ENCODE assay signal across 23 cellular contexts in genomic region chr10:11605807-11606408, GRCh38. TPM values are rescaled to one million over a fixed set of nuclear protein-coding genes. Genes with fewer than 3 reads are reported as not detected.
DNase-seq lines count a peak whose midpoint lies in the region; ATAC-seq, FAIRE-seq and TF ChIP-seq lines count a peak whose summit lies in the region.
"Had no signal": no experiment of that assay in that cellular context is flagged by ENCODE, and none has a peak within 500 bp of the region (broad histone marks: within the 10 kb centered on the region; RNA-seq: fewer than 3 reads in every experiment).

No MANE protein-coding gene starts in this region.

- H3K4me1 ChIP-seq in A673 (ENCODE audit: insufficient read depth, low read length, poor library complexity, severe bottlenecking), result peaks cover 54% of the 10 kb centered on the region
- H3K4me1 ChIP-seq in GM23338 (ENCODE audit: insufficient read depth), result peaks cover 61% of the 10 kb centered on the region
- peaks cover 0 to 49% (median 19%) of the 10 kb centered on the region in 4 donors for H3K4me1 ChIP-seq in right lobe of liver

- no peaks in the 10 kb centered on the region for H3K9me3 ChIP-seq in A673 (ENCODE audit: low read depth, low read length, poor library complexity, severe bottlenecking)
- no peaks in the 10 kb centered on the region for H3K9me3 ChIP-seq in right lobe of liver

- peaks cover 1% of the 10 kb centered on the region for H3K27me3 Mint-ChIP-seq in GM23338 (ENCODE audit: insufficient read depth, low read depth, poor library complexity)
- no peaks in the 10 kb centered on the region for H3K27me3 Mint-ChIP-seq in activated B cell treated with CpG ODN at 0.5 μM for 24 hours
- H3K27me3 Mint-ChIP-seq in activated CD8-positive, alpha-beta T cell treated with anti-CD3 and anti-CD28 coated beads, Interleukin-2, amount 10 ng/mL, durations not matched to agents 7 days and 5 days (ENCODE audit: low read depth), result peaks cover 19% of the 10 kb centered on the region
- H3K27me3 Mint-ChIP-seq: activated CD8-positive, alpha-beta T cell treated with anti-CD3 and anti-CD28 coated beads for 36 hours had no signal

- H3K9me3 Mint-ChIP-seq in GM23338 (no peaks in the 10 kb centered on the region; the same call in 2 of the 3 replicates), activated B cell treated with CpG ODN at 0.5 μM for 24 hours (no peaks in the 10 kb centered on the region)
- no peaks in the 10 kb centered on the region for H3K9me3 Mint-ChIP-seq in activated CD8-positive, alpha-beta T cell treated with anti-CD3 and anti-CD28 coated beads, Interleukin-2, amount 10 ng/mL, durations not matched to agents 7 days and 5 days (ENCODE audit: insufficient read depth)
- H3K9me3 Mint-ChIP-seq: activated CD8-positive, alpha-beta T cell treated with anti-CD3 and anti-CD28 coated beads for 36 hours; activated naive CD4-positive, alpha-beta T cell treated with anti-CD3 and anti-CD28 coated beads, Interleukin-2, amount 10 ng/mL, durations not matched to agents 7 days and 5 days; activated T-cell treated with anti-CD3 and anti-CD28 coated beads, Interleukin-2, amount 50 U/mL, for 24 hours; immature natural killer cell had no signal

- TF ChIP-seq POLR2A in right lobe of liver (IDR thresholded peaks at IDR 0.05), result no peak

- H4K20me1 ChIP-seq in GM23338 (replicated peaks; ENCODE audit: insufficient read depth), result peaks cover 42% of the 10 kb centered on the region

- BruUV-seq in A673 (replicated peaks; lab: Mats Ljungman, UMichigan), result no TSS peak

- H3K4me2 ChIP-seq in GM23338, result peak overlapping the region; percentile 28; the same call in 1 of the 2 replicates

- POLR2A ChIA-PET in A673 (lab: Charles Lee; ENCODE audit: low non-redundant PET), result no interaction called here
- POLR2A ChIA-PET in activated B cell treated with CpG ODN at 0.5 μM for 24 hours (lab: Charles Lee), result interaction anchor here (0.6 to 1.2 kb wide), 4 partner anchors 33 to 179 kb away, joined by 3 to 4 read pairs (median 4); no protein-coding TSS in a partner anchor
- POLR2A ChIA-PET in activated CD8-positive, alpha-beta T cell treated with anti-CD3 and anti-CD28 coated beads, Interleukin-2, amount 10 ng/mL, durations not matched to agents 7 days and 5 days (lab: Charles Lee), result no interaction called here

- no peak for ATAC-seq in GM23338
- ATAC-seq in activated B cell treated with CpG ODN at 0.5 μM for 24 hours (ENCODE audit: low read depth), result no peak
- ATAC-seq in right lobe of liver, result peak; percentile 54 to 76 (median 68)
- ATAC-seq in activated CD8-positive, alpha-beta T cell treated with anti-CD3 and anti-CD28 coated beads, Interleukin-2, amount 10 ng/mL, durations not matched to agents 7 days and 5 days, result no peak
- ATAC-seq: activated CD4-positive, CD25-positive, alpha-beta regulatory T cell treated with anti-CD3 and anti-CD28 coated beads, Interleukin-2, amount 50 U/mL, for 24 hours had no signal

- H3K27ac ChIP-seq in A673 (ENCODE audit: low read depth, low read length, poor library complexity, severe bottlenecking), result peak overlapping the region; percentile 20
- peak overlapping the region; percentile 21; the same call in 1 of the 2 replicates for H3K27ac ChIP-seq in GM23338 (ENCODE audit: low read depth)
- H3K27ac ChIP-seq in right lobe of liver, result peak overlapping the region; percentile 21 to 48 (median 30)
- H3K27ac ChIP-seq: C4-2B, left ventricle myocardium inferior, SK-N-MC had no signal

- CTCF ChIA-PET in A673 (lab: Charles Lee), result no interaction called here
- CTCF ChIA-PET in activated B cell treated with CpG ODN at 0.5 μM for 24 hours (lab: Charles Lee), result interaction anchor here (0.9 to 1.2 kb wide), 3 partner anchors 11 to 57 kb away, joined by 3 to 4 read pairs (median 3); no protein-coding TSS in a partner anchor
- CTCF ChIA-PET in activated CD8-positive, alpha-beta T cell treated with anti-CD3 and anti-CD28 coated beads, Interleukin-2, amount 10 ng/mL, durations not matched to agents 7 days and 5 days (lab: Charles Lee), result interaction anchor here (1.0 kb wide), 1 partner anchor 78 kb away, joined by 3 read pairs; no protein-coding TSS in a partner anchor

- no peak overlapping the region for H3K4me3 Mint-ChIP-seq in GM23338
- peak overlapping the region; percentile 29 for H3K4me3 Mint-ChIP-seq in activated B cell treated with CpG ODN at 0.5 μM for 24 hours
- H3K4me3 Mint-ChIP-seq in activated CD8-positive, alpha-beta T cell treated with anti-CD3 and anti-CD28 coated beads, Interleukin-2, amount 10 ng/mL, durations not matched to agents 7 days and 5 days, result no peak overlapping the region
- H3K4me3 Mint-ChIP-seq: activated T-cell treated with anti-CD3 and anti-CD28 coated beads, Interleukin-2, amount 50 U/mL, for 24 hours had no signal

- H3K27me3 ChIP-seq in A673 (replicated peaks; ENCODE audit: insufficient read depth, low read depth, low read length, poor library complexity) (no peaks in the 10 kb centered on the region), GM23338 (ENCODE audit: insufficient read depth) (no peaks in the 10 kb centered on the region), right lobe of liver (no peaks in the 10 kb centered on the region)

- H3K4me3 ChIP-seq in A673 (ENCODE audit: low read depth, low read length, poor library complexity, severe bottlenecking) (no peak overlapping the region), GM23338 (no peak overlapping the region), right lobe of liver (peak overlapping the region in 1 of 3 donors; percentile 19)
- H3K4me3 ChIP-seq: left ventricle myocardium inferior, SK-N-MC had no signal

- DNase-seq in A673 (ENCODE audit: low spot score) (no peak), GM23338 (ENCODE audit: low spot score) (no peak), activated B cell treated with CpG ODN at 0.5 μM for 24 hours (no peak), right lobe of liver (no peak), hepatic stellate cell (ENCODE audit: low spot score) (no peak), foreskin melanocyte (no peak), urothelium cell line (ENCODE audit: low spot score) (no peak)
- DNase-seq in activated CD8-positive, alpha-beta T cell treated with anti-CD3 and anti-CD28 coated beads, Interleukin-2, amount 10 ng/mL, durations not matched to agents 7 days and 5 days, result no peak
- DNase-seq: activated CD8-positive, alpha-beta T cell treated with anti-CD3 and anti-CD28 coated beads for 36 hours; activated naive CD4-positive, alpha-beta T cell treated with anti-CD3 and anti-CD28 coated beads, Interleukin-2, amount 10 ng/mL, durations not matched to agents 7 days and 5 days; activated T-cell treated with anti-CD3 and anti-CD28 coated beads, Interleukin-2, amount 50 U/mL, for 24 hours; GOT3; head of caudate nucleus; immature natural killer cell; left ventricle myocardium inferior; MV-4-11; NCI-H2029; small intestine; stimulated activated CD4-positive, alpha-beta T cell treated with anti-CD3 and anti-CD28 coated beads, Interleukin-2, amount 100 ng/mL, for 48 hours; T-helper 9 cell had no signal

- no peaks in the 10 kb centered on the region for H3F3A ChIP-seq in GM23338 (replicated peaks; ENCODE audit: low read depth)

- TF ChIP-seq CTCF in A673 (conservative IDR thresholded peaks at IDR 0.05; ENCODE audit: low read depth, low read length) (no peak), GM23338 (conservative IDR thresholded peaks at IDR 0.05; ENCODE audit: low read depth in 2 of 2) (no peak), activated B cell treated with CpG ODN at 0.5 μM for 24 hours (IDR thresholded peaks at IDR 0.05) (no peak), right lobe of liver (IDR thresholded peaks at IDR 0.05) (no peak)

- H3K36me3 Mint-ChIP-seq in GM23338 (ENCODE audit: low read depth), result no peaks in the 10 kb centered on the region; the same call in 2 of the 3 replicates
- H3K36me3 Mint-ChIP-seq in activated B cell treated with CpG ODN at 0.5 μM for 24 hours (ENCODE audit: low read depth), result peaks cover 14% of the 10 kb centered on the region
- H3K36me3 Mint-ChIP-seq in activated CD8-positive, alpha-beta T cell treated with anti-CD3 and anti-CD28 coated beads, Interleukin-2, amount 10 ng/mL, durations not matched to agents 7 days and 5 days (ENCODE audit: low read depth), result no peaks in the 10 kb centered on the region
- H3K36me3 Mint-ChIP-seq: immature natural killer cell had no signal

- H3K36me3 ChIP-seq in A673 (ENCODE audit: insufficient read depth, low read length, poor library complexity, severe bottlenecking) (no peaks in the 10 kb centered on the region), GM23338 (ENCODE audit: insufficient read depth) (no peaks in the 10 kb centered on the region), right lobe of liver (no peaks in the 10 kb centered on the region)
- H3K36me3 ChIP-seq: left ventricle myocardium inferior had no signal

- peaks cover 99% of the 10 kb centered on the region for H3K79me2 ChIP-seq in GM23338 (replicated peaks; ENCODE audit: insufficient read depth)

- H3K9me2 ChIP-seq in GM23338 (ENCODE audit: insufficient read depth), result no peaks in the 10 kb centered on the region

- peaks cover 60% of the 10 kb centered on the region for H3K4me1 Mint-ChIP-seq in GM23338
- peaks cover 83% of the 10 kb centered on the region for H3K4me1 Mint-ChIP-seq in activated B cell treated with CpG ODN at 0.5 μM for 24 hours
- peaks cover 47% of the 10 kb centered on the region for H3K4me1 Mint-ChIP-seq in activated CD8-positive, alpha-beta T cell treated with anti-CD3 and anti-CD28 coated beads, Interleukin-2, amount 10 ng/mL, durations not matched to agents 7 days and 5 days (ENCODE audit: low read depth)

- intact Hi-C loops in A673 (cut with micrococcal nuclease; ENCODE audit: unreplicated experiment) (loop anchor here (5.0 kb wide), 1 partner anchor 44 kb away; no protein-coding TSS in a partner anchor), activated B cell treated with CpG ODN at 0.5 μM for 24 hours (cut with micrococcal nuclease) (no loop called here), right lobe of liver (cut with DNase I) (no loop called here)

- H3K27ac Mint-ChIP-seq in GM23338 (no peak overlapping the region), activated B cell treated with CpG ODN at 0.5 μM for 24 hours (peak overlapping the region; percentile 71)
- no peak overlapping the region for H3K27ac Mint-ChIP-seq in activated CD8-positive, alpha-beta T cell treated with anti-CD3 and anti-CD28 coated beads, Interleukin-2, amount 10 ng/mL, durations not matched to agents 7 days and 5 days
- H3K27ac Mint-ChIP-seq: activated CD8-positive, alpha-beta T cell treated with anti-CD3 and anti-CD28 coated beads for 36 hours; activated T-cell treated with anti-CD3 and anti-CD28 coated beads, Interleukin-2, amount 50 U/mL, for 24 hours had no signal

- FAIRE-seq in urothelium cell line (lab: Jason Lieb, UNC), result no peak

- WGBS in right lobe of liver (ENCODE audit: insufficient coverage, low coverage, low lambda C conversion rate, missing lambda C conversion rate), result 27% methylated on average over 2 of the region's 2 CpGs

- no peak overlapping the region for H2AFZ ChIP-seq in GM23338

RNA-seq across cellular contexts. Expression of gene USP6NL, which starts 5.5 kb away (rescaled TPM):
- total RNA-seq in A673 (2021), result 38.7 and 40.0 TPM in 2 replicates
- total RNA-seq in GM23338 (2014; rRNA removed; shearing (Covaris generic)), result 23.0 and 29.7 TPM in 2 replicates
- polyA plus RNA-seq in GM23338 (2016; fragmentation: Nextera tagmentation; extraction: Ambion mirVana), result 6.8 and 8.1 TPM in 2 replicates
- 59.9 and 64.5 TPM in 2 replicates for total RNA-seq in activated B cell treated with CpG ODN at 0.5 μM for 24 hours
- 10 to 100 TPM in 5 of 6 experiments, 1 to 10 TPM in 1; 8.4 to 15.3 (median 11.5) TPM for total RNA-seq in right lobe of liver
- 1 to 10 TPM; 1.6 to 2.0 TPM for total RNA-seq in activated CD8-positive, alpha-beta T cell treated with anti-CD3 and anti-CD28 coated beads, Interleukin-2, amount 10 ng/mL, durations not matched to agents 7 days and 5 days

Comparison
In these comparisons a context has a peak if more than half of its experiments do, and no peak if none do; other contexts are left out.
1. ATAC-seq: peak in right lobe of liver (4 of 4); none in GM23338 (single experiment), activated B cell treated with CpG ODN at 0.5 μM for 24 hours (single experiment) and activated CD8-positive, alpha-beta T cell treated with anti-CD3 and anti-CD28 coated beads, Interleukin-2, amount 10 ng/mL, durations not matched to agents 7 days and 5 days (single experiment).
2. Peak in every context shown above with its lines, with median percentiles within 50 percentile points of each other: H3K27ac ChIP-seq.